20 cellular contexts compared by ENCODE assay signal in genomic region chr3:3160826-3161225, GRCh38. TPM values are rescaled to one million over a fixed set of nuclear protein-coding genes. Genes with fewer than 3 reads are reported as not detected.
DNase-seq lines count a peak whose midpoint lies in the region; ATAC-seq lines count a peak whose summit lies in the region.
"Had no signal": no experiment of that assay in that cellular context is flagged by ENCODE, and none has a peak within 500 bp of the region (broad histone marks: within the 10 kb centered on the region; RNA-seq: fewer than 3 reads in every experiment).

No MANE protein-coding gene starts in this region.

- no peaks in the 10 kb centered on the region for H3K9me3 Mint-ChIP-seq in activated naive CD8-positive, alpha-beta T cell treated with anti-CD3 and anti-CD28 coated beads for 36 hours
- no peaks in the 10 kb centered on the region for H3K9me3 Mint-ChIP-seq in stimulated activated memory B cell treated with anti-CD40 and anti-IgM and Interleukin-4, amounts not matched to agents 10 μg/mL and 1 μg/mL and 100 μg/mL, for 72 hours

- no peak overlapping the region for H3K4me3 Mint-ChIP-seq in activated naive CD8-positive, alpha-beta T cell treated with anti-CD3 and anti-CD28 coated beads for 36 hours
- no peak overlapping the region for H3K4me3 Mint-ChIP-seq in stimulated activated memory B cell treated with anti-CD40 and anti-IgM and Interleukin-4, amounts not matched to agents 10 μg/mL and 1 μg/mL and 100 μg/mL, for 72 hours
- H3K4me3 Mint-ChIP-seq: nephron had no signal

- no peak for ATAC-seq in stimulated activated memory B cell treated with anti-CD40 and anti-IgM and Interleukin-4, amounts not matched to agents 10 μg/mL and 1 μg/mL and 100 μg/mL, for 72 hours
- ATAC-seq: esophagus mucosa, left colon had no signal

- H3K27ac Mint-ChIP-seq in activated naive CD8-positive, alpha-beta T cell treated with anti-CD3 and anti-CD28 coated beads for 36 hours, result peak overlapping the region; percentile 40
- H3K27ac Mint-ChIP-seq in stimulated activated memory B cell treated with anti-CD40 and anti-IgM and Interleukin-4, amounts not matched to agents 10 μg/mL and 1 μg/mL and 100 μg/mL, for 72 hours, result peak overlapping the region; percentile 27
- H3K27ac Mint-ChIP-seq: nephron had no signal

- no peaks in the 10 kb centered on the region for H3K27me3 Mint-ChIP-seq in activated naive CD8-positive, alpha-beta T cell treated with anti-CD3 and anti-CD28 coated beads for 36 hours
- no peaks in the 10 kb centered on the region for H3K27me3 Mint-ChIP-seq in stimulated activated memory B cell treated with anti-CD40 and anti-IgM and Interleukin-4, amounts not matched to agents 10 μg/mL and 1 μg/mL and 100 μg/mL, for 72 hours

- peak; percentile 21 for DNase-seq in EH (ENCODE audit: low read depth)
- DNase-seq in activated naive CD8-positive, alpha-beta T cell treated with anti-CD3 and anti-CD28 coated beads for 36 hours, result no peak
- DNase-seq in fibroblast of peridontal ligament (ENCODE audit: extremely low read depth), result peak; percentile 42
- no peak for DNase-seq in GDM1 (lab: John Stamatoyannopoulos, UW)
- DNase-seq in C1 segment of cervical spinal cord (lab: John Stamatoyannopoulos, UW), result no peak
- DNase-seq in H4 (ENCODE audit: low spot score), result no peak
- DNase-seq: Calu3; left colon; mesendoderm; NCI-H510A treated with DMSO at 0.1 percent for 48 hours; Peyer's patch; stimulated activated naive CD4-positive, alpha-beta T cell; T-helper 2 cell; transverse colon; WERI-Rb-1 had no signal

- H3K4me1 Mint-ChIP-seq in activated naive CD8-positive, alpha-beta T cell treated with anti-CD3 and anti-CD28 coated beads for 36 hours, result peaks cover 44% of the 10 kb centered on the region
- H3K4me1 Mint-ChIP-seq in stimulated activated memory B cell treated with anti-CD40 and anti-IgM and Interleukin-4, amounts not matched to agents 10 μg/mL and 1 μg/mL and 100 μg/mL, for 72 hours, result no peaks in the 10 kb centered on the region
- H3K4me1 Mint-ChIP-seq: nephron had no signal

- H3K36me3 Mint-ChIP-seq in activated naive CD8-positive, alpha-beta T cell treated with anti-CD3 and anti-CD28 coated beads for 36 hours, result peaks cover 46% of the 10 kb centered on the region
- H3K36me3 Mint-ChIP-seq in stimulated activated memory B cell treated with anti-CD40 and anti-IgM and Interleukin-4, amounts not matched to agents 10 μg/mL and 1 μg/mL and 100 μg/mL, for 72 hours, result peaks cover 73% of the 10 kb centered on the region

RNA-seq across cellular contexts. Expression of gene CRBN, which starts 18.7 kb away (rescaled TPM):
- 10 to 100 TPM; 37.7 to 43.6 TPM for total RNA-seq in activated naive CD8-positive, alpha-beta T cell treated with anti-CD3 and anti-CD28 coated beads for 36 hours
- 97.3 and 102 TPM in 2 replicates for total RNA-seq in H4 (2014; rRNA removed; shearing (Covaris generic))

RNA-seq across cellular contexts. Expression of gene TRNT1, which starts 34.1 kb away (rescaled TPM):
- 10 to 100 TPM; 52.0 to 59.5 TPM for total RNA-seq in activated naive CD8-positive, alpha-beta T cell treated with anti-CD3 and anti-CD28 coated beads for 36 hours
- 16.9 and 23.6 TPM in 2 replicates for total RNA-seq in H4 (2014; rRNA removed; shearing (Covaris generic))

RNA-seq across cellular contexts. Expression of gene IL5RA, which starts 50.7 kb away (rescaled TPM):
- total RNA-seq in activated naive CD8-positive, alpha-beta T cell treated with anti-CD3 and anti-CD28 coated beads for 36 hours, result not detected
- total RNA-seq in H4 (2014; rRNA removed; shearing (Covaris generic)), result 0.10 TPM in 1 of 2 replicates, not detected in the other
- total RNA-seq: Calu3, cardiac muscle cell, esophagus mucosa, SK-MEL-5 had no signal

Comparison
In these comparisons a context has a peak if more than half of its experiments do, and no peak if none do; other contexts are left out.
1. DNase-seq: peak in EH (single experiment) and fibroblast of peridontal ligament (single experiment); none in activated naive CD8-positive, alpha-beta T cell treated with anti-CD3 and anti-CD28 coated beads for 36 hours (single experiment), GDM1 (single experiment), C1 segment of cervical spinal cord (0 of 14) and H4 (single experiment).